ENCODE assay signal across 16 cellular contexts in the genomic region with DNA sequence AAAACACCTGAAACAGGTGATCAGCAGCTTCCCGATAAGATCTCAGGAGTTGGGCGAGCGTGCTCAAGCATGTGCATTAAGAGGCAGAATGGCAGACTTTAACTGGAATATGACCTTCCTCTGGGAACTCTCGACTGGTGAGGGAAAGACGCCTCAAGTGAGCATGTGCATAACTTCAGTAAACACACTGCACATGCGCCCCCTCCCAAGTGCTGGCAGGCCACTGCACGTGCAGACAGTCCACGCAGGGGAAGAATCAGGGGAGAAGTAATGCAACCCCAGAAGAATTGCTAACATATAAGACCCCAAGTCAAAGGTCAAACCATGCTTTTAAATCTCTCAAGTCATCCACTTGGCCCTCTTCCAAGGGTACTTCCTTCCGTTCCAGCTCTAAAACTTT.
DNase-seq lines count a peak whose midpoint lies in the region; ATAC-seq, FAIRE-seq and TF ChIP-seq lines count a peak whose summit lies in the region.
"Had no signal": no experiment of that assay in that cellular context is flagged by ENCODE, and none has a peak within 500 bp of the region (broad histone marks: within the 10 kb centered on the region; RNA-seq: fewer than 3 reads in every experiment).

No MANE protein-coding gene starts in this region.

- H4K20me1 ChIP-seq in BLaER1 (no peaks in the 10 kb centered on the region), endothelial cell of umbilical vein (replicated peaks; ENCODE audit: control insufficient read depth, extremely low read depth, insufficient read depth, low read length) (no peaks in the 10 kb centered on the region)

- H3K4me3 Mint-ChIP-seq in nephron: no peak overlapping the region
- no peak overlapping the region for H3K4me3 Mint-ChIP-seq in naive thymus-derived CD4-positive, alpha-beta T cell
- H3K4me3 Mint-ChIP-seq: CD4-positive, alpha-beta memory T cell; HFFc6 had no signal

- H3K27ac ChIP-seq in BLaER1 (no peak overlapping the region), endothelial cell of umbilical vein (ENCODE audit: insufficient read depth, low read depth, low read length) (no peak overlapping the region)
- H3K27ac ChIP-seq in naive thymus-derived CD4-positive, alpha-beta T cell (ENCODE audit: low read depth, low read length): no peak overlapping the region
- H3K27ac ChIP-seq: KMS-11 had no signal

- peaks cover 59% of the 10 kb centered on the region for H3K4me1 Mint-ChIP-seq in nephron
- H3K4me1 Mint-ChIP-seq in naive thymus-derived CD4-positive, alpha-beta T cell: no peaks in the 10 kb centered on the region
- H3K4me1 Mint-ChIP-seq: CD4-positive, alpha-beta memory T cell had no signal

- H3K79me2 ChIP-seq in endothelial cell of umbilical vein (ENCODE audit: control insufficient read depth, insufficient read depth, low read length): no peaks in the 10 kb centered on the region

- H3K27ac Mint-ChIP-seq in nephron: peak overlapping the region; percentile 78 to 85 (median 85)
- no peak overlapping the region for H3K27ac Mint-ChIP-seq in naive thymus-derived CD4-positive, alpha-beta T cell
- H3K27ac Mint-ChIP-seq: CD4-positive, alpha-beta memory T cell; HFFc6 had no signal

- POLR2A ChIA-PET in endothelial cell of umbilical vein (lab: Charles Lee): no interaction called here
- POLR2A ChIA-PET in naive thymus-derived CD4-positive, alpha-beta T cell (lab: Charles Lee): no interaction called here

- H3K27me3 ChIP-seq in BLaER1: no peaks in the 10 kb centered on the region
- H3K27me3 ChIP-seq in endothelial cell of umbilical vein (ENCODE audit: control insufficient read depth in 2 of 2, insufficient read depth in 2 of 2, low read length in 2 of 2): no peaks in the 10 kb centered on the region
- H3K27me3 ChIP-seq in naive thymus-derived CD4-positive, alpha-beta T cell (ENCODE audit: control insufficient read depth in 2 of 2, insufficient read depth in 2 of 2, low read length in 2 of 2): no peaks in the 10 kb centered on the region

- no peaks in the 10 kb centered on the region for H3K36me3 Mint-ChIP-seq in nephron (ENCODE audit: low read depth)
- H3K36me3 Mint-ChIP-seq in naive thymus-derived CD4-positive, alpha-beta T cell: no peaks in the 10 kb centered on the region
- H3K36me3 Mint-ChIP-seq: CD4-positive, alpha-beta memory T cell had no signal

- H3K9me3 ChIP-seq in BLaER1 (no peaks in the 10 kb centered on the region), endothelial cell of umbilical vein (replicated peaks; ENCODE audit: control insufficient read depth, insufficient read depth, low read length) (no peaks in the 10 kb centered on the region)
- H3K9me3 ChIP-seq in naive thymus-derived CD4-positive, alpha-beta T cell (ENCODE audit: control insufficient read depth in 2 of 3, low read length in 3 of 3): no peaks in the 10 kb centered on the region

- no peak for ATAC-seq in naive thymus-derived CD4-positive, alpha-beta T cell
- ATAC-seq in HG03095 (IDR thresholded peaks at IDR 0.05; ENCODE audit: unreplicated experiment): no peak

- BruUV-seq in endothelial cell of umbilical vein (replicated peaks; lab: Mats Ljungman, UMichigan): no TSS peak

- H3K4me1 ChIP-seq in BLaER1 (peaks cover 65% of the 10 kb centered on the region), endothelial cell of umbilical vein (ENCODE audit: control insufficient read depth, extremely low read depth, insufficient read depth, low read length) (peaks cover 24% of the 10 kb centered on the region)
- no peaks in the 10 kb centered on the region for H3K4me1 ChIP-seq in naive thymus-derived CD4-positive, alpha-beta T cell (ENCODE audit: control insufficient read depth in 2 of 2, insufficient read depth in 2 of 2, low read length in 2 of 2)

- no peak for FAIRE-seq in endothelial cell of umbilical vein (lab: Jason Lieb, UNC)

- H3K4me2 ChIP-seq in BLaER1 (peak overlapping the region; percentile 44), endothelial cell of umbilical vein (ENCODE audit: insufficient read depth, low read length) (no peak overlapping the region)
- H3K4me2 ChIP-seq: KMS-11 had no signal

- H3K9me3 Mint-ChIP-seq in nephron: no peaks in the 10 kb centered on the region
- peaks cover 0 to 10% (median 0%) of the 10 kb centered on the region in 11 donors for H3K9me3 Mint-ChIP-seq in naive thymus-derived CD4-positive, alpha-beta T cell
- H3K9me3 Mint-ChIP-seq: HFFc6 had no signal

- TF ChIP-seq POLR2A in NB4 (IDR thresholded peaks at IDR 0.05; ENCODE audit: extremely low read depth, insufficient read length) (no peak), endothelial cell of umbilical vein (IDR thresholded peaks at IDR 0.05; ENCODE audit: low read depth, low read length) (no peak)

- H3K27me3 Mint-ChIP-seq in nephron (ENCODE audit: low read depth): no peaks in the 10 kb centered on the region
- no peaks in the 10 kb centered on the region for H3K27me3 Mint-ChIP-seq in naive thymus-derived CD4-positive, alpha-beta T cell
- H3K27me3 Mint-ChIP-seq: CD4-positive, alpha-beta memory T cell had no signal

- CTCF ChIA-PET in endothelial cell of umbilical vein (lab: Charles Lee): no interaction called here
- CTCF ChIA-PET in naive thymus-derived CD4-positive, alpha-beta T cell (lab: Charles Lee): no interaction called here

- H3K9ac ChIP-seq in BLaER1 (no peak overlapping the region), endothelial cell of umbilical vein (replicated peaks; ENCODE audit: extremely low read depth, insufficient read depth, low read length) (no peak overlapping the region)
- H3K9ac ChIP-seq: KMS-11 had no signal

- dilution Hi-C loops in endothelial cell of umbilical vein (cut with MboI; ENCODE audit: extremely low pct_ligation_motif_present, low sequenced_read_pairs): no loop called here

- H2AFZ ChIP-seq in endothelial cell of umbilical vein (ENCODE audit: low read depth, low read length): no peak overlapping the region

- peak; percentile 14 for DNase-seq in NB4 (ENCODE audit: low read depth)
- peak; percentile 29 for DNase-seq in endothelial cell of umbilical vein (ENCODE audit: low read depth, low spot score)
- no peak for DNase-seq in naive thymus-derived CD4-positive, alpha-beta T cell
- DNase-seq in NCI-H146 treated with DMSO at 0.1 percent for 48 hours (lab: John Stamatoyannopoulos, UW; ENCODE audit: unreplicated experiment): no peak
- no peak for DNase-seq in NCI-H128 (lab: John Stamatoyannopoulos, UW; ENCODE audit: unreplicated experiment)
- DNase-seq: ACHN; CD4-positive, alpha-beta memory T cell; GOT3; HFFc6; NCI-H1105; NCI-H1930; NCI-H526 had no signal

- H3K4me3 ChIP-seq in BLaER1 (no peak overlapping the region), NB4 (ENCODE audit: low read depth, low read length) (no peak overlapping the region), endothelial cell of umbilical vein (replicated peaks in 1 of 3; ENCODE audit: insufficient read depth in 1 of 3, low read depth in 1 of 3, low read length in 3 of 3) (no peak overlapping the region)
- no peak overlapping the region for H3K4me3 ChIP-seq in naive thymus-derived CD4-positive, alpha-beta T cell (ENCODE audit: low read length)

- intact Hi-C loops in endothelial cell of umbilical vein (cut with micrococcal nuclease): loop anchor here (2.0 kb wide), 1 partner anchor 1118 kb away; no protein-coding TSS in a partner anchor
- intact Hi-C loops in naive thymus-derived CD4-positive, alpha-beta T cell (cut with micrococcal nuclease): no loop called here

- H3K36me3 ChIP-seq in BLaER1 (no peaks in the 10 kb centered on the region), endothelial cell of umbilical vein (ENCODE audit: control insufficient read depth in 2 of 2, extremely low read depth in 1 of 2, insufficient read depth in 2 of 2, low read length in 2 of 2) (no peaks in the 10 kb centered on the region)
- H3K36me3 ChIP-seq in naive thymus-derived CD4-positive, alpha-beta T cell (ENCODE audit: control insufficient read depth in 2 of 3, insufficient read depth in 3 of 3, low read length in 3 of 3): no peaks in the 10 kb centered on the region

- TF ChIP-seq CTCF in NB4 (IDR thresholded peaks at IDR 0.05; ENCODE audit: low read depth, low read length) (no peak), endothelial cell of umbilical vein (IDR thresholded peaks at IDR 0.05; ENCODE audit: extremely low read depth in 1 of 2, insufficient read depth in 1 of 2, low read depth in 1 of 2, low read length in 2 of 2) (no peak), nephron (IDR thresholded peaks at IDR 0.05; ENCODE audit: unreplicated experiment in 3 of 3) (no peak)

- H3K9me1 ChIP-seq in endothelial cell of umbilical vein (replicated peaks; ENCODE audit: control insufficient read depth, extremely low read depth, insufficient read depth, low read length): no peaks in the 10 kb centered on the region

TF ChIP-seq in endothelial cell of umbilical vein, 7 proteins besides CTCF, POLR2A, EP300 and RAD21:
- TF ChIP-seq MYC (IDR thresholded peaks at IDR 0.05; ENCODE audit: low read depth, low read length) (no peak), POLR2AphosphoS5 (IDR thresholded peaks at IDR 0.05; ENCODE audit: insufficient read depth, low read depth, low read length) (no peak), EZH2 (IDR thresholded peaks at IDR 0.05; ENCODE audit: borderline replicate concordance, low read depth, low read length, severe bottlenecking) (no peak), GATA2 (IDR thresholded peaks at IDR 0.05; ENCODE audit: insufficient read depth, insufficient read length, low read depth, low read length) (no peak), FOS (IDR thresholded peaks at IDR 0.05; ENCODE audit: borderline replicate concordance, insufficient read depth, low read length) (no peak), JUN (IDR thresholded peaks at IDR 0.05; ENCODE audit: borderline replicate concordance, insufficient read depth, insufficient read length, low read depth) (no peak)
- TF ChIP-seq, protein P1, sequence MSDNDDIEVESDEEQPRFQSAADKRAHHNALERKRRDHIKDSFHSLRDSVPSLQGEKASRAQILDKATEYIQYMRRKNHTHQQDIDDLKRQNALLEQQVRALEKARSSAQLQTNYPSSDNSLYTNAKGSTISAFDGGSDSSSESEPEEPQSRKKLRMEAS (IDR thresholded peaks at IDR 0.05; ENCODE audit: insufficient read depth, insufficient read length): no peak

Comparison
In these comparisons a context has a peak if more than half of its experiments do, and no peak if none do; other contexts are left out.
1. DNase-seq: peak in NB4 (single experiment) and endothelial cell of umbilical vein (single experiment); none in naive thymus-derived CD4-positive, alpha-beta T cell (0 of 9), NCI-H146 treated with DMSO at 0.1 percent for 48 hours (single experiment) and NCI-H128 (single experiment).
2. H3K27ac Mint-ChIP-seq: peak in nephron (3 of 3); none in naive thymus-derived CD4-positive, alpha-beta T cell (0 of 9).